ENCODE assay signal across 32 cellular contexts in the genomic region with DNA sequence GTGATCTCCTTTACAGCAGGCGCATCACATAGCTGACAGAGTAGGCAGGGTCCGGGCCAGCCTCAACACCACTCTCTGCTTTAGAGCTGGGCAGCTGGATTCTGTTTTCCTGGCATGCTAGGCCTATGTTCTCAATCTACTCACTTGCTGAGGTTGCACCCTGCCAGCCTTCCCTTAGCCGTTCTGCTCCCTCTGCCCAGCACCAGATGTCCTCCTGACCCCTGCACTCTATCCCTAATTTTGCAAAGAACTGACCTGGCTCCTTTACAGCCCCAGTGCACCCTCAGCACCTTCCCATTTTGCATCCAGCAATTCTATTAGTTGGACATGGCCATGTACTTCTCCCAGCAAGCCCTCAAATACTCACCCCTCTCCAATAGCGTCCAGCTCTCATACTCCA.
"Had no signal": no experiment of that assay in that cellular context is flagged by ENCODE, and none has a peak within 500 bp of the region (broad histone marks: within the 10 kb centered on the region; RNA-seq: fewer than 3 reads in every experiment).

No MANE protein-coding gene starts in this region.

- H3K4me3 Mint-ChIP-seq: activated CD4-positive, alpha-beta T cell treated with anti-CD3 and anti-CD28 coated beads, Interleukin-2, amount 10 ng/mL, durations not matched to agents 7 days and 5 days; activated CD8-positive, alpha-beta T cell treated with anti-CD3 and anti-CD28 coated beads, Interleukin-2, amount 10 ng/mL, durations not matched to agents 7 days and 5 days; activated naive CD4-positive, alpha-beta T cell treated with anti-CD3 and anti-CD28 coated beads, Interleukin-2, amount 50 U/mL, for 24 hours; activated naive CD8-positive, alpha-beta T cell treated with anti-CD3 and anti-CD28 coated beads, Interleukin-2, amount 10 ng/mL, durations not matched to agents 7 days and 5 days; activated T-cell treated with anti-CD3 and anti-CD28 coated beads, Interleukin-2, amount 50 U/mL, for 24 hours; IgD-negative memory B cell; T-cell had no signal

- H3K27me3 ChIP-seq: ascending aorta, breast epithelium, MG63, SJCRH30 had no signal

- H3K9me3 Mint-ChIP-seq: activated CD4-positive, alpha-beta T cell treated with anti-CD3 and anti-CD28 coated beads, Interleukin-2, amount 10 ng/mL, durations not matched to agents 7 days and 5 days; activated naive CD4-positive, alpha-beta T cell treated with anti-CD3 and anti-CD28 coated beads, Interleukin-2, amount 50 U/mL, for 24 hours; activated naive CD8-positive, alpha-beta T cell treated with anti-CD3 and anti-CD28 coated beads, Interleukin-2, amount 10 ng/mL, durations not matched to agents 7 days and 5 days; activated T-cell treated with anti-CD3 and anti-CD28 coated beads, Interleukin-2, amount 50 U/mL, for 24 hours; activated T-helper 2 cell treated with anti-CD3 and anti-CD28 coated beads, Interferon-gamma antibody, Interleukin-2, Interleukin-4, amounts not matched to agents 10 μg/mL and 5 μg/mL and 100 μg/mL, durations not matched to agents 14 hours and 24 hours and 36 hours; IgD-negative memory B cell; T-cell had no signal

- H3K27me3 Mint-ChIP-seq: activated CD4-positive, alpha-beta T cell treated with anti-CD3 and anti-CD28 coated beads, Interleukin-2, amount 10 ng/mL, durations not matched to agents 7 days and 5 days; activated naive CD4-positive, alpha-beta T cell treated with anti-CD3 and anti-CD28 coated beads, Interleukin-2, amount 50 U/mL, for 24 hours; activated naive CD8-positive, alpha-beta T cell treated with anti-CD3 and anti-CD28 coated beads, Interleukin-2, amount 10 ng/mL, durations not matched to agents 7 days and 5 days; activated T-cell treated with anti-CD3 and anti-CD28 coated beads, Interleukin-2, amount 50 U/mL, for 24 hours; IgD-negative memory B cell had no signal

- DNase-seq: activated CD4-positive, alpha-beta T cell treated with anti-CD3 and anti-CD28 coated beads for 1 hour; activated CD4-positive, alpha-beta T cell treated with anti-CD3 and anti-CD28 coated beads, Interleukin-2, amount 10 ng/mL, durations not matched to agents 7 days and 5 days; activated CD4-positive, alpha-beta T cell treated with anti-CD3 and anti-CD28 coated beads, Interleukin-2, amount 50 U/mL, for 48 hours; activated CD4-positive, CD25-positive, alpha-beta regulatory T cell; activated CD8-positive, alpha-beta T cell treated with anti-CD3 and anti-CD28 coated beads, Interleukin-2, amount 10 ng/mL, durations not matched to agents 7 days and 5 days; activated gamma-delta T cell; activated naive CD4-positive, alpha-beta T cell treated with Interleukin-2 at 50 U/mL for 16 hours; activated naive CD8-positive, alpha-beta T cell treated with anti-CD3 and anti-CD28 coated beads, Interleukin-2, amount 10 ng/mL, durations not matched to agents 7 days and 5 days; activated T-cell treated with anti-CD3 and anti-CD28 coated beads, Interleukin-2, amount 50 U/mL, for 24 hours; amygdala; Karpas-422; KBM-7; MG63; NCI-H1092; NCI-H1436 treated with DMSO at 0.1 percent for 48 hours; NCI-H1694 treated with DMSO at 0.1 percent for 48 hours; NCI-H2029; NCI-H345; NCI-H524 treated with DMSO at 0.1 percent for 48 hours; SHP77; SJCRH30; T-cell; T-helper 2 cell; T-helper 9 cell; WERI-Rb-1 had no signal

- H3K27ac ChIP-seq: ascending aorta, breast epithelium, SJCRH30, SK-N-MC, WERI-Rb-1 had no signal

- H3K27ac Mint-ChIP-seq: activated CD4-positive, alpha-beta T cell treated with anti-CD3 and anti-CD28 coated beads, Interleukin-2, amount 10 ng/mL, durations not matched to agents 7 days and 5 days; activated CD8-positive, alpha-beta T cell treated with anti-CD3 and anti-CD28 coated beads, Interleukin-2, amount 10 ng/mL, durations not matched to agents 7 days and 5 days; activated naive CD4-positive, alpha-beta T cell treated with anti-CD3 and anti-CD28 coated beads, Interleukin-2, amount 50 U/mL, for 24 hours; activated naive CD8-positive, alpha-beta T cell treated with anti-CD3 and anti-CD28 coated beads, Interleukin-2, amount 10 ng/mL, durations not matched to agents 7 days and 5 days; activated T-cell treated with anti-CD3 and anti-CD28 coated beads, Interleukin-2, amount 50 U/mL, for 24 hours; activated T-helper 2 cell treated with anti-CD3 and anti-CD28 coated beads, Interferon-gamma antibody, Interleukin-2, Interleukin-4, amounts not matched to agents 10 μg/mL and 5 μg/mL and 100 μg/mL, durations not matched to agents 14 hours and 24 hours and 36 hours; T-cell had no signal

- H3K4me1 ChIP-seq: ascending aorta, breast epithelium, SJCRH30 had no signal

- ATAC-seq: activated CD8-positive, alpha-beta T cell treated with anti-CD3 and anti-CD28 coated beads, Interleukin-2, amount 10 ng/mL, durations not matched to agents 7 days and 5 days; Panc1 had no signal

- H3K4me3 ChIP-seq: ascending aorta, breast epithelium, MG63, SJCRH30, SK-N-MC had no signal

- H3K36me3 Mint-ChIP-seq: activated naive CD4-positive, alpha-beta T cell treated with anti-CD3 and anti-CD28 coated beads, Interleukin-2, amount 50 U/mL, for 24 hours; activated naive CD8-positive, alpha-beta T cell treated with anti-CD3 and anti-CD28 coated beads, Interleukin-2, amount 10 ng/mL, durations not matched to agents 7 days and 5 days; IgD-negative memory B cell; T-cell had no signal

- H3K4me1 Mint-ChIP-seq: activated CD4-positive, alpha-beta T cell treated with anti-CD3 and anti-CD28 coated beads, Interleukin-2, amount 10 ng/mL, durations not matched to agents 7 days and 5 days; activated naive CD4-positive, alpha-beta T cell treated with anti-CD3 and anti-CD28 coated beads, Interleukin-2, amount 50 U/mL, for 24 hours; activated naive CD8-positive, alpha-beta T cell treated with anti-CD3 and anti-CD28 coated beads, Interleukin-2, amount 10 ng/mL, durations not matched to agents 7 days and 5 days; IgD-negative memory B cell; T-cell had no signal

- H3K9me3 ChIP-seq: ascending aorta, breast epithelium, MG63, SJCRH30 had no signal

- H3K36me3 ChIP-seq: ascending aorta, breast epithelium, MG63, SJCRH30, WERI-Rb-1 had no signal
